ENCODE assay signal across 8 cellular contexts in the genomic region with DNA sequence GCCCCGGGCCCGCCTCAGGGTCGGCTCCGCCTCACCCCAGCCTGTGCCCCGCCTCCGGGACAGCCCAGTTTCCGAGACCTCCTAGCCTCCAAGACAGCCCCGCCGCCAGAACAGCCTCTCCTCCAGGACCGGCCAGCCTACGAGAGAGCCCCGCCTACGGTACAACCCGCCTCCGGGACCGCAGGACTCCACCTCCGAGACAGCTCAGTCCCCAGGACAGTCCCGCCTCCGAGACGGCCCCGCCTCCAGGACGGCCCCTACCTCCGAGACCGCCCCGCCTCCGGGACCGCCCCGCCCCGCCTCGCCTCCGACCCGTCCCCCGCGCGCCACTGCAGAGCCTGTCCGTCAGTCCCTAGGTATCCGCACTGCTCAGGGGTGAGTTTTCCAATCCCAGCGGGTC. TPM values are rescaled to one million over a fixed set of nuclear protein-coding genes. Genes with fewer than 3 reads are reported as not detected.
DNase-seq lines count a peak whose midpoint lies in the region; ATAC-seq and TF ChIP-seq lines count a peak whose summit lies in the region.
"Not testable (repeated sequence)": the region's sequence is repeated elsewhere in the genome, so short reads cannot be mapped to it uniquely, and the experiment has no call there.

Gene TCAF2, plus strand, starts transcription at position 329 of the 400 bp plus-strand sequence.

- not testable (repeated sequence) for H3K4me1 Mint-ChIP-seq in CD8-positive, alpha-beta T cell (ENCODE audit: low read depth); naive thymus-derived CD4-positive, alpha-beta T cell

- not testable (repeated sequence) for H3K27me3 Mint-ChIP-seq in CD8-positive, alpha-beta T cell (ENCODE audit: low read depth); naive thymus-derived CD4-positive, alpha-beta T cell

- peak; percentile 60 to 79 (median 67) for DNase-seq in CD8-positive, alpha-beta T cell
- not testable (repeated sequence) for DNase-seq in MM.1S
- peak; percentile 23 for DNase-seq in activated CD8-positive, alpha-beta memory T cell treated with anti-CD3 and anti-CD28 coated beads, Interleukin-2, amount 50 U/mL, for 24 hours (ENCODE audit: extremely low read depth)
- peak; percentile 70 for DNase-seq in central memory CD4-positive, alpha-beta T cell
- peak in 7 of 9 donors; percentile 37 to 92 (median 76) for DNase-seq in naive thymus-derived CD4-positive, alpha-beta T cell
- peak; percentile 49 for DNase-seq in stimulated activated CD8-positive, alpha-beta memory T cell treated with anti-CD3 and anti-CD28 coated beads, Interleukin-4, amount 100 ng/mL, for 24 hours (ENCODE audit: low read depth)

- H3K27ac ChIP-seq in CD8-positive, alpha-beta T cell (ENCODE audit: low read depth, low read length); MM.1S (ENCODE audit: low read length): not testable (repeated sequence)
- H3K27ac ChIP-seq in naive thymus-derived CD4-positive, alpha-beta T cell (ENCODE audit: low read depth, low read length): peak within 1 kb of the TSS; percentile 55

- H3F3A ChIP-seq in MM.1S (ENCODE audit: insufficient read depth, low read length): not testable (repeated sequence)

- not testable (repeated sequence) for H3K9ac ChIP-seq in MM.1S (ENCODE audit: low read length)

- H3K4me3 ChIP-seq in CD8-positive, alpha-beta T cell (ENCODE audit: low read depth, low read length); naive thymus-derived CD4-positive, alpha-beta T cell (ENCODE audit: low read length): not testable (repeated sequence)
- H3K4me3 ChIP-seq in MM.1S (ENCODE audit: low read length): peak within 1 kb of the TSS; percentile 37; the same call in 1 of the 2 replicates

- H3K9me2 ChIP-seq in MM.1S (replicated peaks; ENCODE audit: insufficient read depth, low read length): not testable (repeated sequence)

- H3K4me1 ChIP-seq in CD8-positive, alpha-beta T cell (ENCODE audit: insufficient read depth, low read length); MM.1S (ENCODE audit: low read length); naive thymus-derived CD4-positive, alpha-beta T cell (ENCODE audit: control insufficient read depth in 2 of 2, insufficient read depth in 2 of 2, low read length in 2 of 2): not testable (repeated sequence)

- not testable (repeated sequence) for TF ChIP-seq CTCF in CD8-positive, alpha-beta T cell (IDR thresholded peaks at IDR 0.05); MM.1S (IDR thresholded peaks at IDR 0.05; ENCODE audit: low read length)

- CTCF ChIA-PET in CD8-positive, alpha-beta T cell (lab: Charles Lee); naive thymus-derived CD4-positive, alpha-beta T cell (lab: Charles Lee): not testable (repeated sequence)

- not testable (repeated sequence) for H3K4me2 ChIP-seq in MM.1S (ENCODE audit: low read depth, low read length)

- H4K20me1 ChIP-seq in MM.1S (ENCODE audit: insufficient read depth, low read length): not testable (repeated sequence)

- H3K27ac Mint-ChIP-seq in CD8-positive, alpha-beta T cell: peak within 1 kb of the TSS; percentile 55
- H3K27ac Mint-ChIP-seq in naive thymus-derived CD4-positive, alpha-beta T cell: peak within 1 kb of the TSS in 3 of 9 donors; percentile 16 to 52 (median 33)

- not testable (repeated sequence) for H2AFZ ChIP-seq in MM.1S (ENCODE audit: low read length)

- H3K27me3 ChIP-seq in CD8-positive, alpha-beta T cell (ENCODE audit: insufficient read depth, low read length); MM.1S (replicated peaks; ENCODE audit: insufficient read depth, low read length); naive thymus-derived CD4-positive, alpha-beta T cell (ENCODE audit: control insufficient read depth in 2 of 2, insufficient read depth in 2 of 2, low read length in 2 of 2): not testable (repeated sequence)

- H3K9me3 Mint-ChIP-seq in CD8-positive, alpha-beta T cell; naive thymus-derived CD4-positive, alpha-beta T cell: not testable (repeated sequence)

- H3K9me3 ChIP-seq in CD8-positive, alpha-beta T cell (ENCODE audit: low read length); MM.1S (replicated peaks; ENCODE audit: insufficient read depth, low read length); naive thymus-derived CD4-positive, alpha-beta T cell (ENCODE audit: control insufficient read depth in 2 of 3, low read length in 3 of 3): not testable (repeated sequence)

- peak within 1 kb of the TSS; percentile 56 for H3K4me3 Mint-ChIP-seq in CD8-positive, alpha-beta T cell
- H3K4me3 Mint-ChIP-seq in naive thymus-derived CD4-positive, alpha-beta T cell: peak within 1 kb of the TSS in 3 of 10 donors; percentile 42 to 56 (median 52)

- POLR2A ChIA-PET in CD8-positive, alpha-beta T cell (lab: Charles Lee); naive thymus-derived CD4-positive, alpha-beta T cell (lab: Charles Lee): not testable (repeated sequence)

- H3K79me2 ChIP-seq in MM.1S (ENCODE audit: low read length): not testable (repeated sequence)

- not testable (repeated sequence) for H3K36me3 Mint-ChIP-seq in CD8-positive, alpha-beta T cell; naive thymus-derived CD4-positive, alpha-beta T cell

- H3K36me3 ChIP-seq in CD8-positive, alpha-beta T cell (ENCODE audit: insufficient read depth, low read length); MM.1S (replicated peaks; ENCODE audit: insufficient read depth, low read length); naive thymus-derived CD4-positive, alpha-beta T cell (ENCODE audit: control insufficient read depth in 2 of 3, insufficient read depth in 3 of 3, low read length in 3 of 3): not testable (repeated sequence)

- ATAC-seq in CD8-positive, alpha-beta T cell: peak; percentile 80
- ATAC-seq in GM19438 (IDR thresholded peaks at IDR 0.05; ENCODE audit: low read depth, unreplicated experiment) (peak; percentile 84), HG02884 (IDR thresholded peaks at IDR 0.05; ENCODE audit: unreplicated experiment) (peak; percentile 74)
- peak; percentile 92 for ATAC-seq in naive thymus-derived CD4-positive, alpha-beta T cell

- intact Hi-C loops in CD8-positive, alpha-beta T cell (cut with DNase I, micrococcal nuclease); naive thymus-derived CD4-positive, alpha-beta T cell (cut with micrococcal nuclease): not testable (repeated sequence)

RNA-seq across cellular contexts. Expression of gene TCAF2, which starts in this region (rescaled TPM):
- 10 to 100 TPM; 32.8 to 33.2 TPM for total RNA-seq in CD8-positive, alpha-beta T cell
- 10 to 100 TPM; 14.1 to 38.7 (median 20.3) TPM for total RNA-seq in naive thymus-derived CD4-positive, alpha-beta T cell
- 10 to 100 TPM; 10.7 to 13.4 TPM for polyA plus RNA-seq in naive thymus-derived CD4-positive, alpha-beta T cell
